Comparison of ENCODE assay signal across 10 cellular contexts in the genomic region with DNA sequence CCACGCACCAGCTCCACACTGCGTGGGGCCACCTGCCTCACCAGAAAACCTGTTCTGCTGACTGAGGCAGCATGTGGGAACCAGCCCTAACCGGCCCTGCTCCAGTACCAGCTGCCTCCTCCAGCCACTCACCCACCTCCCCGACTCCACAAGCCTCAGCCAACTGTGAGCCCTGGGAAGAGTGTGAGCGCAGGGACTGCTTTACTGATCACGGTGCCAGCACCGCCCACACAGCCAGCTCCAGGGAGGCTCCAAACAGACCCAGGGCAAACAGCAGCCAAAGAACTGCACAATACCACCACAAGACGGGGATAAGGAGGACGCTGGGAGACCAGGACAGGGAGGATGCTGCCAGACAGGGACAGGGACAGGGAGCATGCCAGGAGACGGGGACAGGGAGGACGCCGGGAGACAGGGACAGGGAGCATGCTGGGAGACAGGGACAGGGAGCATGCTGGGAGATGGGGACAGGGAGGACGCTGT. TPM values are rescaled to one million over a fixed set of nuclear protein-coding genes. Genes with fewer than 3 reads are reported as not detected.
A peak's percentile ranks its signal among the peaks of the same experiment; 100 is the strongest.
DNase-seq lines count a peak whose midpoint lies in the region; ATAC-seq, FAIRE-seq and TF ChIP-seq lines count a peak whose summit lies in the region.
"Had no signal": no experiment of that assay in that cellular context is flagged by ENCODE, and none has a peak within 500 bp of the region (broad histone marks: within the 10 kb centered on the region; RNA-seq: fewer than 3 reads in every experiment).

No MANE protein-coding gene starts in this region.

- TF ChIP-seq CTCF in astrocyte of the spinal cord (IDR thresholded peaks at IDR 0.05; ENCODE audit: low read depth, low read length) (no peak), kidney (IDR thresholded peaks at IDR 0.05; ENCODE audit: borderline replicate concordance, extremely low read depth, insufficient read depth) (no peak), testis (IDR thresholded peaks at IDR 0.05) (no peak)

- H3K27me3 ChIP-seq in testis = no peaks in the 10 kb centered on the region
- H3K27me3 ChIP-seq: neutrophil had no signal

- 43 to 53% methylated on average over 13 of the region's 13 CpGs for WGBS in testis, 2 donors

- no peaks in the 10 kb centered on the region for H3K4me1 Mint-ChIP-seq in activated naive CD4-positive, alpha-beta T cell treated with anti-CD3 and anti-CD28 coated beads, Interleukin-2, amount 10 ng/mL, durations not matched to agents 7 days and 5 days

- H3K27ac ChIP-seq in kidney (ENCODE audit: low read depth in 2 of 2, low read length in 2 of 2) (peak overlapping the region; percentile 78 to 91), testis (no peak overlapping the region)
- H3K27ac ChIP-seq: neutrophil had no signal

- peak overlapping the region; percentile 70 for H3K27ac Mint-ChIP-seq in activated naive CD4-positive, alpha-beta T cell treated with anti-CD3 and anti-CD28 coated beads, Interleukin-2, amount 10 ng/mL, durations not matched to agents 7 days and 5 days
- H3K27ac Mint-ChIP-seq in activated naive CD4-positive, alpha-beta T cell treated with anti-CD3 and anti-CD28 coated beads, Interleukin-2, amount 50 U/mL, for 72 hours = no peak overlapping the region

- TF ChIP-seq POLR2A in testis (IDR thresholded peaks at IDR 0.05) = no peak

- peak overlapping the region; percentile 39 to 78 for H3K9ac ChIP-seq in kidney (ENCODE audit: low read length in 2 of 2)

- no peak for ATAC-seq in activated naive CD4-positive, alpha-beta T cell treated with anti-CD3 and anti-CD28 coated beads, Interleukin-2, amount 50 U/mL, for 72 hours

- no peak for DNase-seq in activated naive CD4-positive, alpha-beta T cell treated with anti-CD3 and anti-CD28 coated beads, Interleukin-2, amount 10 ng/mL, durations not matched to agents 7 days and 5 days
- no peak for DNase-seq in activated naive CD4-positive, alpha-beta T cell treated with anti-CD3 and anti-CD28 coated beads, Interleukin-2, amount 50 U/mL, for 72 hours (ENCODE audit: low spot score in 2 of 2)
- DNase-seq in astrocyte of the spinal cord (ENCODE audit: low read depth, low spot score) (peak; percentile 9), kidney (peak; percentile 90), testis (peak; percentile 48), 8988T (no peak), SIG-M5 treated with dmso at 0.1 percent for 504 hours (lab: John Stamatoyannopoulos, UW; ENCODE audit: unreplicated experiment) (no peak), HUDEP-2 (lab: John Stamatoyannopoulos, UW; ENCODE audit: unreplicated experiment in 76 of 76) (no peak)
- DNase-seq: activated CD4-positive, alpha-beta T cell treated with anti-CD3 and anti-CD28 coated beads, Interleukin-2, amount 50 U/mL, for 1 hour had no signal

- H3K4me3 ChIP-seq in astrocyte of the spinal cord (ENCODE audit: low read depth, low read length) (no peak overlapping the region), kidney (ENCODE audit: low read length in 2 of 2) (peak overlapping the region; percentile 39 to 48), testis (peak overlapping the region in 1 of 2 donors; percentile 23)

- H3K36me3 Mint-ChIP-seq in activated naive CD4-positive, alpha-beta T cell treated with anti-CD3 and anti-CD28 coated beads, Interleukin-2, amount 10 ng/mL, durations not matched to agents 7 days and 5 days = peaks cover 63% of the 10 kb centered on the region
- peaks cover 50 to 68% of the 10 kb centered on the region in 2 donors for H3K36me3 Mint-ChIP-seq in activated naive CD4-positive, alpha-beta T cell treated with anti-CD3 and anti-CD28 coated beads, Interleukin-2, amount 50 U/mL, for 72 hours

- no peak overlapping the region for H3K4me3 Mint-ChIP-seq in activated naive CD4-positive, alpha-beta T cell treated with anti-CD3 and anti-CD28 coated beads, Interleukin-2, amount 10 ng/mL, durations not matched to agents 7 days and 5 days

- H3K4me1 ChIP-seq in kidney (ENCODE audit: control insufficient read depth in 1 of 2, insufficient read depth in 1 of 2, low read depth in 1 of 2, low read length in 2 of 2) (peaks cover 6 to 18% of the 10 kb centered on the region in 2 donors), testis (peaks cover 5% of the 10 kb centered on the region)

- intact Hi-C loops in kidney (cut with DNase I) (no loop called here), testis (cut with DNase I; ENCODE audit: low total_unique reads) (no loop called here)

- CTCF ChIA-PET in activated naive CD4-positive, alpha-beta T cell treated with anti-CD3 and anti-CD28 coated beads, Interleukin-2, amount 10 ng/mL, durations not matched to agents 7 days and 5 days (lab: Charles Lee) = interaction anchor here (0.6 kb wide), 1 partner anchor 13 kb away, joined by 3 read pairs; no protein-coding TSS in a partner anchor

- H3K9me3 ChIP-seq in kidney (ENCODE audit: control insufficient read depth in 1 of 2, low read length in 2 of 2) (no peaks in the 10 kb centered on the region), testis (no peaks in the 10 kb centered on the region)
- H3K9me3 ChIP-seq: neutrophil had no signal

- H3K9me3 Mint-ChIP-seq in activated naive CD4-positive, alpha-beta T cell treated with anti-CD3 and anti-CD28 coated beads, Interleukin-2, amount 10 ng/mL, durations not matched to agents 7 days and 5 days = peaks cover 18% of the 10 kb centered on the region
- peaks cover 5 to 20% of the 10 kb centered on the region in 2 donors for H3K9me3 Mint-ChIP-seq in activated naive CD4-positive, alpha-beta T cell treated with anti-CD3 and anti-CD28 coated beads, Interleukin-2, amount 50 U/mL, for 72 hours

- in situ Hi-C loops in astrocyte of the spinal cord (cut with HindIII; ENCODE audit: low sequenced_read_pairs) = no loop called here

- H3K36me3 ChIP-seq in kidney (ENCODE audit: control insufficient read depth in 1 of 2, insufficient read depth in 2 of 2, low read length in 2 of 2) (peaks cover 0 to 4% of the 10 kb centered on the region in 2 donors), testis (ENCODE audit: low read depth, missing control alignments) (no peaks in the 10 kb centered on the region)

- no peaks in the 10 kb centered on the region for H3K27me3 Mint-ChIP-seq in activated naive CD4-positive, alpha-beta T cell treated with anti-CD3 and anti-CD28 coated beads, Interleukin-2, amount 10 ng/mL, durations not matched to agents 7 days and 5 days

- no peak for FAIRE-seq in kidney (lab: Jason Lieb, UNC)

RNA-seq across cellular contexts. Expression of gene EIPR1, which starts 28.4 kb away (rescaled TPM):
- total RNA-seq in activated naive CD4-positive, alpha-beta T cell treated with anti-CD3 and anti-CD28 coated beads, Interleukin-2, amount 50 U/mL, for 72 hours = 10 to 100 TPM; 28.0 to 43.6 TPM
- total RNA-seq in kidney (28.2 TPM), testis (10 to 100 TPM; 32.1 to 40.2 TPM)
- polyA plus RNA-seq in kidney (ENCODE audit: insufficient read depth, low read depth, low replicate concordance) (37.8 TPM), testis (ENCODE audit: insufficient read depth, low read depth, low replicate concordance) (31.5 TPM)

RNA-seq across cellular contexts. Expression of gene TRAPPC12, which starts 30.2 kb away (rescaled TPM):
- total RNA-seq in activated naive CD4-positive, alpha-beta T cell treated with anti-CD3 and anti-CD28 coated beads, Interleukin-2, amount 50 U/mL, for 72 hours = 10 to 100 TPM; 53.9 to 71.4 TPM
- total RNA-seq in kidney (104 TPM), testis (100 to 1,000 TPM; 172 to 236 TPM)
- polyA plus RNA-seq in kidney (ENCODE audit: insufficient read depth, low read depth, low replicate concordance) (81.6 TPM), testis (ENCODE audit: insufficient read depth, low read depth, low replicate concordance) (406 TPM)

Comparison
In these comparisons a context has a peak if more than half of its experiments do, and no peak if none do; other contexts are left out.
1. DNase-seq: peak in astrocyte of the spinal cord (single experiment), kidney (single experiment) and testis (single experiment); none in activated naive CD4-positive, alpha-beta T cell treated with anti-CD3 and anti-CD28 coated beads, Interleukin-2, amount 10 ng/mL, durations not matched to agents 7 days and 5 days (single experiment), activated naive CD4-positive, alpha-beta T cell treated with anti-CD3 and anti-CD28 coated beads, Interleukin-2, amount 50 U/mL, for 72 hours (0 of 2), 8988T (single experiment), SIG-M5 treated with dmso at 0.1 percent for 504 hours (single experiment) and HUDEP-2 (0 of 76).
2. H3K27ac ChIP-seq: peak in kidney (2 of 2); none in testis (0 of 2).